ENCODE assay signal across 17 cellular contexts in genomic region chr14:54796961-54797360, GRCh38.
DNase-seq lines count a peak whose midpoint lies in the region; ATAC-seq, FAIRE-seq and TF ChIP-seq lines count a peak whose summit lies in the region.
"Had no signal": no experiment of that assay in that cellular context is flagged by ENCODE, and none has a peak within 500 bp of the region (broad histone marks: within the 10 kb centered on the region; RNA-seq: fewer than 3 reads in every experiment).

No MANE protein-coding gene starts in this region.

- no peaks in the 10 kb centered on the region for H3K79me2 ChIP-seq in endothelial cell of umbilical vein (ENCODE audit: control insufficient read depth, insufficient read depth, low read length)

- POLR2A ChIA-PET in RWPE1 (lab: Yijun Ruan, JAX; ENCODE audit: low non-redundant PET): no interaction called here
- POLR2A ChIA-PET in endothelial cell of umbilical vein (lab: Charles Lee): no interaction called here

- no peak overlapping the region for H4K91ac ChIP-seq in mesenchymal stem cell (ENCODE audit: low read length)

- intact Hi-C loops in endothelial cell of umbilical vein (cut with micrococcal nuclease): no loop called here

- no peak overlapping the region for H3K14ac ChIP-seq in mesenchymal stem cell (ENCODE audit: low read length in 2 of 2)

- H3K4me3 ChIP-seq in endothelial cell of umbilical vein (replicated peaks in 1 of 3; ENCODE audit: insufficient read depth in 1 of 3, low read depth in 1 of 3, low read length in 3 of 3): no peak overlapping the region
- no peak overlapping the region for H3K4me3 ChIP-seq in mesenchymal stem cell (ENCODE audit: insufficient read depth in 1 of 2, low read depth in 1 of 2, low read length in 2 of 2)
- H3K4me3 ChIP-seq: ascending aorta, GM12878, HAP-1, pancreas had no signal

- no peak overlapping the region for H2AK5ac ChIP-seq in mesenchymal stem cell (ENCODE audit: low read length, severe bottlenecking)

- H3K27me3 ChIP-seq in endothelial cell of umbilical vein (ENCODE audit: control insufficient read depth in 2 of 2, insufficient read depth in 2 of 2, low read length in 2 of 2) (no peaks in the 10 kb centered on the region), mesenchymal stem cell (ENCODE audit: control insufficient read depth in 1 of 2, insufficient read depth in 1 of 2, low read length in 2 of 2) (no peaks in the 10 kb centered on the region)
- H3K27me3 ChIP-seq: ascending aorta, pancreas had no signal

- no peak for TF ChIP-seq POLR2A in endothelial cell of umbilical vein (IDR thresholded peaks at IDR 0.05; ENCODE audit: low read depth, low read length)

- H2AFZ ChIP-seq in endothelial cell of umbilical vein (ENCODE audit: low read depth, low read length): no peak overlapping the region
- H2AFZ ChIP-seq in mesenchymal stem cell (ENCODE audit: low read depth, low read length): no peak overlapping the region

- H3K9me3 ChIP-seq in endothelial cell of umbilical vein (replicated peaks; ENCODE audit: control insufficient read depth, insufficient read depth, low read length) (no peaks in the 10 kb centered on the region), mesenchymal stem cell (ENCODE audit: control insufficient read depth, low read length) (peaks cover 13% of the 10 kb centered on the region)
- H3K9me3 ChIP-seq: ascending aorta, HAP-1, pancreas had no signal

- no peaks in the 10 kb centered on the region for H4K20me1 ChIP-seq in endothelial cell of umbilical vein (replicated peaks; ENCODE audit: control insufficient read depth, extremely low read depth, insufficient read depth, low read length)

- H3K4me2 ChIP-seq in endothelial cell of umbilical vein (ENCODE audit: insufficient read depth, low read length): no peak overlapping the region
- no peak overlapping the region for H3K4me2 ChIP-seq in mesenchymal stem cell (ENCODE audit: low read length, poor library complexity, severe bottlenecking)

- no peak overlapping the region for H3K4ac ChIP-seq in mesenchymal stem cell (ENCODE audit: low read depth in 1 of 2, low read length in 2 of 2)

- no peaks in the 10 kb centered on the region for H3K9me1 ChIP-seq in endothelial cell of umbilical vein (replicated peaks; ENCODE audit: control insufficient read depth, extremely low read depth, insufficient read depth, low read length)

- no peak overlapping the region for H3K27ac ChIP-seq in RWPE1
- H3K27ac ChIP-seq in endothelial cell of umbilical vein (ENCODE audit: insufficient read depth, low read depth, low read length): no peak overlapping the region
- no peak overlapping the region for H3K27ac ChIP-seq in mesenchymal stem cell (ENCODE audit: low read length, poor library complexity, severe bottlenecking)
- H3K27ac ChIP-seq: pancreas, WERI-Rb-1 had no signal

- FAIRE-seq in endothelial cell of umbilical vein (lab: Jason Lieb, UNC): no peak
- FAIRE-seq: GM12878, pancreas had no signal

- DNase-seq in GM03348 (ENCODE audit: low spot score) (peak; percentile 71), RWPE1 (ENCODE audit: low spot score) (peak; percentile 70), endothelial cell of umbilical vein (ENCODE audit: low read depth, low spot score) (peak; percentile 33), mesenchymal stem cell (peak; percentile 52), cerebellar cortex (ENCODE audit: low spot score) (no peak)
- no peak for DNase-seq in stimulated activated CD4-positive, alpha-beta T cell treated with anti-CD3 and anti-CD28 coated beads, Interleukin-4, amount 100 ng/mL, for 24 hours
- DNase-seq in stimulated activated CD4-positive, alpha-beta T cell treated with anti-CD3 and anti-CD28 coated beads, Interleukin-2, amount 100 ng/mL, for 48 hours: no peak
- DNase-seq: DMS79, head of caudate nucleus, left colon, NCI-H1694, WERI-Rb-1 had no signal

- H3K18ac ChIP-seq in mesenchymal stem cell (ENCODE audit: low read depth in 1 of 2, low read length in 2 of 2): no peak overlapping the region

- H2BK5ac ChIP-seq in mesenchymal stem cell (ENCODE audit: low read depth, low read length, poor library complexity, severe bottlenecking): no peak overlapping the region

- ATAC-seq in HG03159 (IDR thresholded peaks at IDR 0.05; ENCODE audit: unreplicated experiment): no peak
- ATAC-seq: GM12878, left colon, pancreas had no signal

- dilution Hi-C loops in endothelial cell of umbilical vein (cut with MboI; ENCODE audit: extremely low pct_ligation_motif_present, low sequenced_read_pairs): no loop called here

- no TSS peak for BruUV-seq in endothelial cell of umbilical vein (replicated peaks; lab: Mats Ljungman, UMichigan)

- H3K9ac ChIP-seq in endothelial cell of umbilical vein (replicated peaks; ENCODE audit: extremely low read depth, insufficient read depth, low read length) (no peak overlapping the region), mesenchymal stem cell (ENCODE audit: low read length) (no peak overlapping the region)

- H3K23ac ChIP-seq in mesenchymal stem cell (ENCODE audit: low read length in 2 of 2): no peak overlapping the region

- H3K4me1 ChIP-seq in endothelial cell of umbilical vein (ENCODE audit: control insufficient read depth, extremely low read depth, insufficient read depth, low read length) (peaks cover 13% of the 10 kb centered on the region), mesenchymal stem cell (ENCODE audit: control insufficient read depth, insufficient read depth, low read depth, low read length) (peaks cover 2% of the 10 kb centered on the region)
- H3K4me1 ChIP-seq: HAP-1, pancreas had no signal

- H3K79me1 ChIP-seq in mesenchymal stem cell (replicated peaks; ENCODE audit: low read length, poor library complexity, severe bottlenecking): no peaks in the 10 kb centered on the region

- CTCF ChIA-PET in RWPE1 (lab: Yijun Ruan, JAX) (interaction anchor here (1.1 to 1.7 kb wide), 2 partner anchors 23 to 141 kb away, joined by 5 read pairs; no protein-coding TSS in a partner anchor), endothelial cell of umbilical vein (lab: Charles Lee) (interaction anchor here (0.9 to 1.4 kb wide), 5 partner anchors 9 to 229 kb away, joined by 3 to 4 read pairs (median 3); no protein-coding TSS in a partner anchor)

- H2BK12ac ChIP-seq in mesenchymal stem cell (ENCODE audit: low read length in 2 of 2): no peak overlapping the region

- no peak overlapping the region for H4K8ac ChIP-seq in mesenchymal stem cell (ENCODE audit: low read length)

- H3K36me3 ChIP-seq in endothelial cell of umbilical vein (ENCODE audit: control insufficient read depth in 2 of 2, extremely low read depth in 1 of 2, insufficient read depth in 2 of 2, low read length in 2 of 2) (no peaks in the 10 kb centered on the region), mesenchymal stem cell (ENCODE audit: control insufficient read depth in 1 of 2, insufficient read depth in 2 of 2, low read depth in 1 of 2, low read length in 2 of 2) (peaks cover 9 to 14% of the 10 kb centered on the region in 2 experiments)
- H3K36me3 ChIP-seq: pancreas, WERI-Rb-1 had no signal

- H2BK120ac ChIP-seq in mesenchymal stem cell (ENCODE audit: low read depth, low read length): no peak overlapping the region

- TF ChIP-seq CTCF in RWPE1 (conservative IDR thresholded peaks at IDR 0.05; ENCODE audit: low read depth) (no peak), endothelial cell of umbilical vein (IDR thresholded peaks at IDR 0.05; ENCODE audit: extremely low read depth in 1 of 2, insufficient read depth in 1 of 2, low read depth in 1 of 2, low read length in 2 of 2) (no peak)

- H2BK15ac ChIP-seq in mesenchymal stem cell (ENCODE audit: low read depth, poor library complexity, severe bottlenecking): no peak overlapping the region

TF ChIP-seq in endothelial cell of umbilical vein, 7 proteins besides CTCF, POLR2A, EP300 and RAD21:
- TF ChIP-seq MAX (IDR thresholded peaks at IDR 0.05; ENCODE audit: insufficient read depth, insufficient read length): no peak
- peak; percentile 65 for TF ChIP-seq JUN (IDR thresholded peaks at IDR 0.05; ENCODE audit: borderline replicate concordance, insufficient read depth, insufficient read length, low read depth)
- peak; percentile 82 for TF ChIP-seq FOS (IDR thresholded peaks at IDR 0.05; ENCODE audit: borderline replicate concordance, insufficient read depth, low read length)

Comparison
In these comparisons a context has a peak if more than half of its experiments do, and no peak if none do; other contexts are left out.
1. DNase-seq: peak in GM03348 (single experiment), RWPE1 (single experiment), endothelial cell of umbilical vein (single experiment) and mesenchymal stem cell (single experiment); none in stimulated activated CD4-positive, alpha-beta T cell treated with anti-CD3 and anti-CD28 coated beads, Interleukin-4, amount 100 ng/mL, for 24 hours (single experiment), stimulated activated CD4-positive, alpha-beta T cell treated with anti-CD3 and anti-CD28 coated beads, Interleukin-2, amount 100 ng/mL, for 48 hours (0 of 2) and cerebellar cortex (single experiment).